ENCODE assay signal across 34 cellular contexts in the genomic region with DNA sequence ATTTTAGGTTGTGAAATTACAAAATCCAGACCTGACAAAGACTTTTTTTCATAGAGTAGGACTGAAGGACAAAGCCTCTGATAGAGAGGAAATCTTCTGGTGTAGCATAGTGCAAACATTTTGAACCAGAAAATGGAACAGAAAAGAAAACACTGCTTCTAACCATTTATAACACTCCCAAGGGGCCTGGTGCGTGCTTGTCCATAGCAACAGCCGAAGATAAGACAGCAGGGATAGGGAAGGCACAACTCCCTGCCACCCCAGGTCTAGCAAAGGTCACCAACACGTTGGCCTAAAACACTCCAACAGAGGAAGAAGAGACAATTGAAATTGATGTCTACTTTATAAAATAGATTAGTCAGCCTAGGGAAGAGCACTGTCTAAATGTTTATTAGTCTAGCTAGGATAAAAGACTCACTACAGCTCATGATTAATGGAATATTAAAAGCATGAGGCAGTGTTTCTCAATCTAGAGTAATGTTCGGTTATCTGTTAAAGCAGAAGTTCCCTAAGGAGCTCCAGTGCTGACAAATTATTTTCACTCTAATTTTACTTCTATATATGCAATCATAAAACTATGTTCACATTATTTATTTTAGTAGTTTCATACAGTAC.
A peak's percentile ranks its signal among the peaks of the same experiment; 100 is the strongest.
DNase-seq lines count a peak whose midpoint lies in the region; ATAC-seq and TF ChIP-seq lines count a peak whose summit lies in the region.
"Had no signal": no experiment of that assay in that cellular context is flagged by ENCODE, and none has a peak within 500 bp of the region (broad histone marks: within the 10 kb centered on the region; RNA-seq: fewer than 3 reads in every experiment).

No MANE protein-coding gene starts in this region.

- H3K4me3 Mint-ChIP-seq in Calu3 (ENCODE audit: low read depth, unreplicated experiment) (no peak overlapping the region), nephron progenitor cell (no peak overlapping the region)
- H3K4me3 Mint-ChIP-seq in stimulated activated effector memory CD8-positive, alpha-beta T cell treated with anti-CD3 and anti-CD28 coated beads, Interleukin-12 subunit alpha, Interleukin-12 subunit beta, amount 100 ng/mL, for 72 hours = no peak overlapping the region
- H3K4me3 Mint-ChIP-seq: activated CD4-positive, alpha-beta T cell treated with anti-CD3 and anti-CD28 coated beads, Interleukin-2, amount 10 ng/mL, durations not matched to agents 24 days and 14 days; CD4-positive, CD25-positive, alpha-beta regulatory T cell; dendritic cell treated with granulocyte-macrophage colony-stimulating factor and Interleukin-4, amounts not matched to agents 40 ng/mL and 50 ng/mL, for 4 days; IgD-negative memory B cell; naive thymus-derived CD8-positive, alpha-beta T cell; stimulated activated naive CD8-positive, alpha-beta T cell treated with anti-CD3 and anti-CD28 coated beads, Interleukin-15, amount 100 ng/mL, for 72 hours had no signal

- in situ Hi-C loops in HAP-1 (cut with MboI; ENCODE audit: low sequenced_read_pairs) = no loop called here

- BruUV-seq in Calu3 (replicated peaks; lab: Mats Ljungman, UMichigan) = no TSS peak

- intact Hi-C loops in Calu3 (cut with micrococcal nuclease; ENCODE audit: unreplicated experiment) = no loop called here

- H3K27ac ChIP-seq in effector memory CD4-positive, alpha-beta T cell (ENCODE audit: insufficient read depth, low read length, poor library complexity, severe bottlenecking) = no peak overlapping the region
- H3K27ac ChIP-seq: A549, Peyer's patch, tibial artery, WERI-Rb-1 had no signal

- no peaks in the 10 kb centered on the region for H3K9me3 ChIP-seq in effector memory CD4-positive, alpha-beta T cell (ENCODE audit: control insufficient read depth, low read length)
- no peaks in the 10 kb centered on the region for H3K9me3 ChIP-seq in HAP-1
- H3K9me3 ChIP-seq: A549, esophagus squamous epithelium, Peyer's patch, tibial artery had no signal

- peak overlapping the region; percentile 34 for H3K27ac Mint-ChIP-seq in Calu3 (ENCODE audit: unreplicated experiment)
- H3K27ac Mint-ChIP-seq in nephron progenitor cell = peak overlapping the region; percentile 95
- H3K27ac Mint-ChIP-seq in stimulated activated effector memory CD8-positive, alpha-beta T cell treated with anti-CD3 and anti-CD28 coated beads, Interleukin-12 subunit alpha, Interleukin-12 subunit beta, amount 100 ng/mL, for 72 hours = no peak overlapping the region
- H3K27ac Mint-ChIP-seq: activated CD4-positive, alpha-beta T cell treated with anti-CD3 and anti-CD28 coated beads, Interleukin-2, amount 10 ng/mL, durations not matched to agents 24 days and 14 days; activated naive CD4-positive, alpha-beta T cell treated with anti-CD3 and anti-CD28 coated beads, Interleukin-2, amount 50 U/mL, for 72 hours; CD4-positive, CD25-positive, alpha-beta regulatory T cell; dendritic cell treated with granulocyte-macrophage colony-stimulating factor and Interleukin-4, amounts not matched to agents 40 ng/mL and 50 ng/mL, for 4 days; IgD-negative memory B cell; naive thymus-derived CD8-positive, alpha-beta T cell; stimulated activated naive CD8-positive, alpha-beta T cell treated with anti-CD3 and anti-CD28 coated beads, Interleukin-15, amount 100 ng/mL, for 72 hours had no signal

- CTCF ChIA-PET in Calu3 (lab: Charles Lee) = interaction anchor here (0.6 kb wide), 1 partner anchor 1396 kb away, joined by 3 read pairs; no protein-coding TSS in a partner anchor

- DNase-seq in Calu3 (no peak), amniotic epithelial cell (ENCODE audit: low read depth) (peak; percentile 83), fibroblast of villous mesenchyme (ENCODE audit: low read depth) (peak; percentile 27), nephron progenitor cell (no peak), HAP-1 (ENCODE audit: low spot score in 2 of 2) (no peak), glomerular visceral epithelial cell (ENCODE audit: extremely low spot score) (no peak)
- DNase-seq in stimulated activated effector memory CD8-positive, alpha-beta T cell treated with anti-CD3 and anti-CD28 coated beads, Interleukin-12 subunit alpha, Interleukin-12 subunit beta, amount 100 ng/mL, for 72 hours (ENCODE audit: low spot score in 2 of 2) = no peak
- DNase-seq in effector memory CD4-positive, alpha-beta T cell = no peak
- DNase-seq: activated CD4-positive, alpha-beta T cell treated with anti-CD3 and anti-CD28 coated beads, Interleukin-2, amount 10 ng/mL, durations not matched to agents 24 days and 14 days; activated effector memory CD4-positive, alpha-beta T cell treated with Interleukin-2 at 50 U/mL for 16 hours; activated T-cell treated with anti-CD3 and anti-CD28 coated beads, Interleukin-2, amount 50 U/mL, for 1 hour; AML-193; aorta; CD4-positive, CD25-positive, alpha-beta regulatory T cell; central memory CD4-positive, alpha-beta T cell; esophagus squamous epithelium; glutamatergic neuron; MV-4-11; naive thymus-derived CD8-positive, alpha-beta T cell; NCI-H146; NCI-H2107; NCI-H774; occipital lobe; Peyer's patch; stimulated activated CD4-positive, alpha-beta T cell treated with anti-CD3 and anti-CD28 coated beads, Interleukin-2, amount 100 ng/mL, for 24 hours; stimulated activated CD8-positive, alpha-beta memory T cell treated with anti-CD3 and anti-CD28 coated beads, Interleukin-4, amount 100 ng/mL, for 48 hours; stimulated activated naive CD8-positive, alpha-beta T cell treated with anti-CD3 and anti-CD28 coated beads, Interleukin-15, amount 100 ng/mL, for 72 hours; T1000; tibial artery; WERI-Rb-1 had no signal

- H3K4me3 ChIP-seq in fibroblast of villous mesenchyme (ENCODE audit: low read depth, low read length) = no peak overlapping the region
- H3K4me3 ChIP-seq in effector memory CD4-positive, alpha-beta T cell (ENCODE audit: insufficient read depth, low read depth, low read length, poor library complexity, severe bottlenecking) = no peak overlapping the region
- no peak overlapping the region for H3K4me3 ChIP-seq in HAP-1
- H3K4me3 ChIP-seq: A549, esophagus squamous epithelium, Peyer's patch, tibial artery had no signal

- H3K36me3 ChIP-seq in effector memory CD4-positive, alpha-beta T cell (ENCODE audit: control insufficient read depth, insufficient read depth, low read length) = no peaks in the 10 kb centered on the region
- H3K36me3 ChIP-seq in HAP-1 (replicated peaks) = no peaks in the 10 kb centered on the region
- H3K36me3 ChIP-seq: Peyer's patch, tibial artery, WERI-Rb-1 had no signal

- TF ChIP-seq CTCF in Calu3 (IDR thresholded peaks at IDR 0.05; ENCODE audit: unreplicated experiment) (no peak), fibroblast of villous mesenchyme (IDR thresholded peaks at IDR 0.05; ENCODE audit: insufficient read depth, low read depth, low read length) (no peak), nephron progenitor cell (IDR thresholded peaks at IDR 0.05) (no peak)

- no peaks in the 10 kb centered on the region for H3K27me3 Mint-ChIP-seq in Calu3 (ENCODE audit: unreplicated experiment)
- no peaks in the 10 kb centered on the region for H3K27me3 Mint-ChIP-seq in nephron progenitor cell (ENCODE audit: low read depth, poor library complexity)
- H3K27me3 Mint-ChIP-seq: dendritic cell treated with granulocyte-macrophage colony-stimulating factor and Interleukin-4, amounts not matched to agents 40 ng/mL and 50 ng/mL, for 4 days had no signal

- H3K4me1 Mint-ChIP-seq in Calu3 (ENCODE audit: low read depth, unreplicated experiment) = no peaks in the 10 kb centered on the region
- H3K4me1 Mint-ChIP-seq in nephron progenitor cell = peaks cover 7% of the 10 kb centered on the region
- no peaks in the 10 kb centered on the region for H3K4me1 Mint-ChIP-seq in stimulated activated effector memory CD8-positive, alpha-beta T cell treated with anti-CD3 and anti-CD28 coated beads, Interleukin-12 subunit alpha, Interleukin-12 subunit beta, amount 100 ng/mL, for 72 hours
- H3K4me1 Mint-ChIP-seq: activated CD4-positive, alpha-beta T cell treated with anti-CD3 and anti-CD28 coated beads, Interleukin-2, amount 10 ng/mL, durations not matched to agents 24 days and 14 days; CD4-positive, CD25-positive, alpha-beta regulatory T cell; naive thymus-derived CD8-positive, alpha-beta T cell; stimulated activated naive CD8-positive, alpha-beta T cell treated with anti-CD3 and anti-CD28 coated beads, Interleukin-15, amount 100 ng/mL, for 72 hours had no signal

- ATAC-seq in stimulated activated effector memory CD8-positive, alpha-beta T cell treated with anti-CD3 and anti-CD28 coated beads, Interleukin-12 subunit alpha, Interleukin-12 subunit beta, amount 100 ng/mL, for 72 hours = no peak
- ATAC-seq: A549; activated naive CD4-positive, alpha-beta T cell treated with anti-CD3 and anti-CD28 coated beads, Interleukin-2, amount 50 U/mL, for 72 hours; naive thymus-derived CD8-positive, alpha-beta T cell; stimulated activated naive CD8-positive, alpha-beta T cell treated with anti-CD3 and anti-CD28 coated beads, Interleukin-15, amount 100 ng/mL, for 72 hours had no signal

- H3K36me3 Mint-ChIP-seq in Calu3 (ENCODE audit: insufficient read depth, unreplicated experiment) = no peaks in the 10 kb centered on the region
- H3K36me3 Mint-ChIP-seq in nephron progenitor cell (ENCODE audit: low read depth) = peaks cover 81% of the 10 kb centered on the region
- no peaks in the 10 kb centered on the region for H3K36me3 Mint-ChIP-seq in stimulated activated effector memory CD8-positive, alpha-beta T cell treated with anti-CD3 and anti-CD28 coated beads, Interleukin-12 subunit alpha, Interleukin-12 subunit beta, amount 100 ng/mL, for 72 hours
- H3K36me3 Mint-ChIP-seq: activated naive CD4-positive, alpha-beta T cell treated with anti-CD3 and anti-CD28 coated beads, Interleukin-2, amount 50 U/mL, for 72 hours; CD4-positive, CD25-positive, alpha-beta regulatory T cell; naive thymus-derived CD8-positive, alpha-beta T cell had no signal

- H3K4me1 ChIP-seq in effector memory CD4-positive, alpha-beta T cell (ENCODE audit: control insufficient read depth, insufficient read depth, low read length, poor library complexity, severe bottlenecking) = no peaks in the 10 kb centered on the region
- no peaks in the 10 kb centered on the region for H3K4me1 ChIP-seq in HAP-1
- H3K4me1 ChIP-seq: A549, Peyer's patch had no signal

- H3K27me3 ChIP-seq in effector memory CD4-positive, alpha-beta T cell (replicated peaks; ENCODE audit: control insufficient read depth, insufficient read depth, low read length, poor library complexity, severe bottlenecking) = no peaks in the 10 kb centered on the region
- peaks cover 3% of the 10 kb centered on the region; the same call in 1 of the 2 replicates for H3K27me3 ChIP-seq in HAP-1 (ENCODE audit: low read depth)
- H3K27me3 ChIP-seq: esophagus squamous epithelium, Peyer's patch, tibial artery had no signal

- no peaks in the 10 kb centered on the region for H3K9me3 Mint-ChIP-seq in Calu3 (ENCODE audit: low read depth, unreplicated experiment)
- peaks cover 15% of the 10 kb centered on the region for H3K9me3 Mint-ChIP-seq in nephron progenitor cell
- no peaks in the 10 kb centered on the region for H3K9me3 Mint-ChIP-seq in stimulated activated effector memory CD8-positive, alpha-beta T cell treated with anti-CD3 and anti-CD28 coated beads, Interleukin-12 subunit alpha, Interleukin-12 subunit beta, amount 100 ng/mL, for 72 hours
- H3K9me3 Mint-ChIP-seq: activated CD4-positive, alpha-beta T cell treated with anti-CD3 and anti-CD28 coated beads, Interleukin-2, amount 10 ng/mL, durations not matched to agents 24 days and 14 days; activated naive CD4-positive, alpha-beta T cell treated with anti-CD3 and anti-CD28 coated beads, Interleukin-2, amount 50 U/mL, for 72 hours; CD4-positive, CD25-positive, alpha-beta regulatory T cell; dendritic cell treated with granulocyte-macrophage colony-stimulating factor and Interleukin-4, amounts not matched to agents 40 ng/mL and 50 ng/mL, for 4 days; naive thymus-derived CD8-positive, alpha-beta T cell; stimulated activated naive CD8-positive, alpha-beta T cell treated with anti-CD3 and anti-CD28 coated beads, Interleukin-15, amount 100 ng/mL, for 72 hours had no signal

Comparison
In these comparisons a context has a peak if more than half of its experiments do, and no peak if none do; other contexts are left out.
1. DNase-seq: peak in amniotic epithelial cell (single experiment) and fibroblast of villous mesenchyme (single experiment); none in Calu3 (single experiment), nephron progenitor cell (single experiment), stimulated activated effector memory CD8-positive, alpha-beta T cell treated with anti-CD3 and anti-CD28 coated beads, Interleukin-12 subunit alpha, Interleukin-12 subunit beta, amount 100 ng/mL, for 72 hours (0 of 2), effector memory CD4-positive, alpha-beta T cell (0 of 3), HAP-1 (0 of 2) and glomerular visceral epithelial cell (single experiment).